Comparison of ENCODE assay signal across 8 cellular contexts in the genomic region with DNA sequence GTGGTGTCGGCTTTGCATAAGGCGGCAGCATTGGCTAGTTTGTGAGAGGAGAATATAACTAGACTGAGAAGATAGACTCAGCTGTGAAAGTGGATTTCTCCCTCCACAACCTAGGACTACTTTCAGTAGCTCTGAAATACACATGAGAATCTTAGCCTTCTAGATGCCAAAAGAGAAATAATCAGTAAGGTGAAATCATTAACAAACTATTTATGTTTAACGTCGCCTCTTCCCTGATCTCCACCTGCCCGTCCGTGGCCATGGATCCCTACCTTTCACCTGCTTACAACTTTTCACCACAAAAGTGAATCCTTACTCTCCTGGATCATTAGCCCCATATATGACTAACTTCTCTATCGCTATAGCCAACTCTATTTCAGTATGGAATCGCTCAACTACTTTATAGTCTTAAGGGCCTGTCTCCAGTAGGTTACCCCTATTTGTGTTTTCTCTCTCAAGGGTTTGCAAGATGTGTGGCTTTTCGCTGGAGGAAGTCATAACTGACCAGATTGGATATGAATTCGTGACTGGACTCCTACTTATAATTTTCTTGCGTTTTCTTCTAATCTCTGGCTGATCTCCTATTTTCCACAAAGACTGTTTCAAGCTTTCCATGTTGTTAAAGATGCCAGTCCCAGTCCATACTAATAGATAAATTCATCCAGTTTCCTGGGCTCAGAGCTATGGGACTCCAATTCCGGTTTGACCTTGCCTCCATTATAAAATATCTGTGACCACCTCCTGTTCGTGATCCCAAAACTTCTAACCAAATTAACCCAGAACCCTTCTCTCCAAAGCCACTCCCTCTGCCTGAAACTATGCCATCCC. TPM values are rescaled to one million over a fixed set of nuclear protein-coding genes. Genes with fewer than 3 reads are reported as not detected.
DNase-seq lines count a peak whose midpoint lies in the region; FAIRE-seq and TF ChIP-seq lines count a peak whose summit lies in the region.

No MANE protein-coding gene starts in this region.

- peak; percentile 95 for FAIRE-seq in GM19239 (lab: Jason Lieb, UNC)

- peak overlapping the region; percentile 91 for H3K27ac Mint-ChIP-seq in T-helper 1 cell treated with Interleukin-12 subunit alpha and Interleukin-12 subunit beta and Interleukin-4 antibody, amounts not matched to agents 30 μg/mL and 1 μg/mL, for 36 hours
- H3K27ac Mint-ChIP-seq in progenitor cell of endocrine pancreas, result peak overlapping the region; percentile 91

- TF ChIP-seq CTCF in AG09309 (IDR thresholded peaks at IDR 0.05; ENCODE audit: control insufficient read depth, insufficient read depth, low read depth, low read length, missing control alignments), result no peak
- peak; percentile 32 for TF ChIP-seq CTCF in fibroblast of the aortic adventitia (IDR thresholded peaks at IDR 0.05; ENCODE audit: insufficient read depth, low read length)
- no peak for TF ChIP-seq CTCF in progenitor cell of endocrine pancreas (IDR thresholded peaks at IDR 0.05; ENCODE audit: unreplicated experiment)

- H3K27me3 Mint-ChIP-seq in T-helper 1 cell treated with Interleukin-12 subunit alpha and Interleukin-12 subunit beta and Interleukin-4 antibody, amounts not matched to agents 30 μg/mL and 1 μg/mL, for 36 hours (ENCODE audit: low read depth), result no peaks in the 10 kb centered on the region
- H3K27me3 Mint-ChIP-seq in progenitor cell of endocrine pancreas, result no peaks in the 10 kb centered on the region

- DNase-seq in AG09309 (ENCODE audit: low read depth) (no peak), GM19239 (ENCODE audit: insufficient read length, low spot score) (no peak), fibroblast of the aortic adventitia (ENCODE audit: low read depth) (no peak), progenitor cell of endocrine pancreas (ENCODE audit: low spot score, unreplicated experiment) (no peak), mucosa of gallbladder (ENCODE audit: low spot score) (no peak), MV-4-11 (lab: John Stamatoyannopoulos, UW) (no peak), NCI-H524 (lab: John Stamatoyannopoulos, UW) (no peak)

- H3K4me3 Mint-ChIP-seq in T-helper 1 cell treated with Interleukin-12 subunit alpha and Interleukin-12 subunit beta and Interleukin-4 antibody, amounts not matched to agents 30 μg/mL and 1 μg/mL, for 36 hours, result peak overlapping the region; percentile 86
- H3K4me3 Mint-ChIP-seq in progenitor cell of endocrine pancreas (ENCODE audit: low read depth), result peak overlapping the region; percentile 88

- peaks cover 4% of the 10 kb centered on the region for H3K36me3 Mint-ChIP-seq in T-helper 1 cell treated with Interleukin-12 subunit alpha and Interleukin-12 subunit beta and Interleukin-4 antibody, amounts not matched to agents 30 μg/mL and 1 μg/mL, for 36 hours (ENCODE audit: low read depth)
- H3K36me3 Mint-ChIP-seq in progenitor cell of endocrine pancreas (ENCODE audit: insufficient read depth), result no peaks in the 10 kb centered on the region

- H3K9me3 Mint-ChIP-seq in T-helper 1 cell treated with Interleukin-12 subunit alpha and Interleukin-12 subunit beta and Interleukin-4 antibody, amounts not matched to agents 30 μg/mL and 1 μg/mL, for 36 hours, result no peaks in the 10 kb centered on the region
- peaks cover 1% of the 10 kb centered on the region for H3K9me3 Mint-ChIP-seq in progenitor cell of endocrine pancreas (ENCODE audit: low read depth)

- peak overlapping the region; percentile 56 for H3K4me3 ChIP-seq in AG09309 (ENCODE audit: control insufficient read depth, low read depth, low read length)
- H3K4me3 ChIP-seq in fibroblast of the aortic adventitia (ENCODE audit: low read depth, low read length), result peak overlapping the region; percentile 70

- peaks cover 35% of the 10 kb centered on the region for H3K4me1 Mint-ChIP-seq in T-helper 1 cell treated with Interleukin-12 subunit alpha and Interleukin-12 subunit beta and Interleukin-4 antibody, amounts not matched to agents 30 μg/mL and 1 μg/mL, for 36 hours (ENCODE audit: low read depth)
- peaks cover 38% of the 10 kb centered on the region for H3K4me1 Mint-ChIP-seq in progenitor cell of endocrine pancreas (ENCODE audit: low read depth)

RNA-seq across cellular contexts. Expression of a gene that starts 1.1 kb away (rescaled TPM):
- total RNA-seq in fibroblast of the aortic adventitia (ENCODE audit: low replicate concordance), result 75.1 and 78.0 TPM in 2 replicates
- 39.7 and 46.4 TPM in 2 replicates for total RNA-seq in progenitor cell of endocrine pancreas
- total RNA-seq in mucosa of gallbladder, result 26.0 TPM
